In the genomic region with DNA sequence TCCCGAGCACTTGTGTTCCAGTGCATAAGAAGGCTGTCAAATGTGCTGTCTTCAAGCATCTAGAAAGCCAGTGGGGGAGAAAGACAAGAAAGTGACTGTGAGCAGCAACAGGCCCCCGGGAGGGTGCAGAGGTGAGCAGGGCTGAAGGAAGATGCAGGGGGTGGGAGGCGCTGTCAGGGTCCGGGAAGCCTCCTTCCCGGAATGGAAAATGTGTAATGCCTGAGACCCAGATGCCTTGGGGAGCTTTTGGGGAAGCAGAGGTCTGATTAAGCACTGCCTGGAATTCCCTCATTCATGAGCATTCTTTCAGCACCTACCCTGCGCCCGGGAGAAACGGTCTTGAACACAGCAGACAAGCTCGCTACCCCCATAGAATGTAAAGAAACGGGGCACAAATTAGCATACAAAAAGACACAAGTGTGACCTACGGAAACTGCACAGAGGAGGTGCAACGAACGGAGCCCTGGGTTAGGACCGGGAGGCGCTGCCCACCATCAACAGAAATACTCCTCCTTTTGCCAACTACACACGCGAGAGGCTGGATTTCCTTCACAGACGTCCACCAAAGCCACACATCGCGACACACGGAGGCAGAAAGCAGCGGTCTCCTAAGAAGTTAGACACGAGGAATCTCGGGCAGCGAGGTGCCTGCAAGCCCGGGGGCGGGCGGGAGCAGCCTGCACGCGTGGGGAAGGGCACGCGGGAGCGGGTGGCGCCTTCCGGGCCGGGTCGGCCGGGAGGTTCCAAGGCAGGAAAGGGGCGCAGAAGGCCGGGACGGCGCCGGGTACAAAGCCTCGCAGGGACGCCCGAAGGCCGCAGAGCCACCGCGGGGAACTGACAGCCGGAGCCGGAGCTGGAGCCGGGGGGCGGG, we compare ENCODE assay signal across 8 cellular contexts. TPM values are rescaled to one million over a fixed set of nuclear protein-coding genes. Genes with fewer than 3 reads are reported as not detected.
DNase-seq lines count a peak whose midpoint lies in the region; ATAC-seq and TF ChIP-seq lines count a peak whose summit lies in the region.

No MANE protein-coding gene starts in this region.

- in situ Hi-C loops in HAP-1 (cut with MboI; ENCODE audit: low sequenced_read_pairs): no loop called here

- H3K9me3 ChIP-seq in HAP-1: no peaks in the 10 kb centered on the region
- H3K9me3 ChIP-seq in endocrine pancreas (ENCODE audit: control insufficient read depth, low read length): no peaks in the 10 kb centered on the region
- H3K9me3 ChIP-seq in mononuclear cell (ENCODE audit: low read depth, low read length): no peaks in the 10 kb centered on the region
- no peaks in the 10 kb centered on the region for H3K9me3 ChIP-seq in tibial artery

- ATAC-seq in omental fat pad (ENCODE audit: low FRiP score): no peak

- H3K4me1 ChIP-seq in HAP-1 (peaks cover 7% of the 10 kb centered on the region; the same call in 1 of the 2 replicates), endocrine pancreas (ENCODE audit: control insufficient read depth, insufficient read depth, low read length) (no peaks in the 10 kb centered on the region), mononuclear cell (ENCODE audit: insufficient read depth, low read length) (peaks cover 35% of the 10 kb centered on the region), tibial artery (peaks cover 0 to 20% (median 19%) of the 10 kb centered on the region in 4 donors)

- H3K4me3 ChIP-seq in HAP-1 (peak overlapping the region; percentile 84), endocrine pancreas (ENCODE audit: control insufficient read depth, insufficient read depth, low read length) (peak overlapping the region; percentile 40), mononuclear cell (ENCODE audit: low read length) (peak overlapping the region; percentile 38), tibial artery (peak overlapping the region; percentile 61 to 82)

- intact Hi-C loops in tibial artery (cut with DNase I; ENCODE audit: low total_unique reads): loop anchor here (5.0 kb wide), 1 partner anchor 401 kb away; a partner anchor contains a TSS

- peak overlapping the region; percentile 75 to 81 for H3K27ac ChIP-seq in tibial artery

- TF ChIP-seq CTCF in tibial artery (IDR thresholded peaks at IDR 0.05): no peak
- TF ChIP-seq CTCF in omental fat pad (IDR thresholded peaks at IDR 0.05): no peak

- DNase-seq in AG08396 (ENCODE audit: low spot score) (peak; percentile 69), HAP-1 (ENCODE audit: low spot score in 2 of 2) (peak; percentile 22 to 74), tibial artery (no peak), KG1 (lab: John Stamatoyannopoulos, UW) (no peak), omental fat pad (ENCODE audit: low spot score) (no peak)
- peak; percentile 27 to 41 for DNase-seq in activated CD4-positive, alpha-beta T cell treated with anti-CD3 and anti-CD28 coated beads for 4 hours

- H3K9ac ChIP-seq in endocrine pancreas (ENCODE audit: control insufficient read depth, insufficient read depth, low read length): peak overlapping the region; percentile 15

- H3K36me3 ChIP-seq in HAP-1 (replicated peaks): no peaks in the 10 kb centered on the region
- H3K36me3 ChIP-seq in endocrine pancreas (ENCODE audit: control insufficient read depth, insufficient read depth, low read length): no peaks in the 10 kb centered on the region
- no peaks in the 10 kb centered on the region for H3K36me3 ChIP-seq in tibial artery

- H3K27me3 ChIP-seq in HAP-1 (ENCODE audit: low read depth) (no peaks in the 10 kb centered on the region), endocrine pancreas (ENCODE audit: control insufficient read depth, insufficient read depth, low read length) (no peaks in the 10 kb centered on the region), mononuclear cell (ENCODE audit: insufficient read depth, low read length) (no peaks in the 10 kb centered on the region), tibial artery (peaks cover 0 to 15% of the 10 kb centered on the region in 2 donors)

RNA-seq across cellular contexts. Expression of a gene that starts 1.1 kb away (rescaled TPM):
- total RNA-seq in mononuclear cell: 2.7 TPM
- total RNA-seq in omental fat pad: 10 to 100 TPM; 13.7 to 29.3 (median 18.6) TPM

RNA-seq across cellular contexts. Expression of a gene that starts 54.5 kb away (rescaled TPM):
- total RNA-seq in mononuclear cell (66.3 TPM), omental fat pad (10 to 100 TPM in 3 of 4 donors, 1 to 10 TPM in 1; 9.9 to 42.2 (median 17.0) TPM)

Comparison
In these comparisons a context has a peak if more than half of its experiments do, and no peak if none do; other contexts are left out.
1. DNase-seq: peak in AG08396 (single experiment), HAP-1 (2 of 2) and activated CD4-positive, alpha-beta T cell treated with anti-CD3 and anti-CD28 coated beads for 4 hours (2 of 2); none in tibial artery (0 of 2), KG1 (single experiment) and omental fat pad (single experiment).
2. Peak in every context shown above with its lines, with median percentiles within 50 percentile points of each other: H3K4me3 ChIP-seq.